28 cellular contexts compared by ENCODE assay signal in the genomic region with DNA sequence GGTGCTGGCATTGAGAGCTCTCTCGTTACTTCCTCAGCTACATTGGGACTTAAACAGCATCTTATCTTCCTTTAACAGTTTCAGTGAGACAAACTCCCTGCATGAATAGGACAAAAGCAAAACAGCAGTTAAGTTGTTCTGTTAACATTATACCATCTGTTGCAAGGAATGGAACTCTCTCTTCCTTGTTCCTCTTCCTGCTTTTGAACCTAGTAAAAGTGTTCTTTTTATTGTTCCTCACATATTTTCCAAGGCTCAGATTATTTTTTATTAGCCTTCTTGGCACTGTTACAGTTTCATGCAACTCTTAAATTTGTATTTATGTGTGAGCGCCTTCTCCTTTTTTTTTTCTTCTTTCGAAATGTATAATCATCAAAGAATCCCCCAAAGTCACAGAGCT.
"Had no signal": no experiment of that assay in that cellular context is flagged by ENCODE, and none has a peak within 500 bp of the region (broad histone marks: within the 10 kb centered on the region; RNA-seq: fewer than 3 reads in every experiment).

No MANE protein-coding gene starts in this region.

- H3K4me1 ChIP-seq: gastroesophageal sphincter, neural progenitor cell, parathyroid adenoma, right atrium auricular region, stomach, thyroid gland, upper lobe of right lung had no signal

- H3K27ac ChIP-seq: dorsolateral prefrontal cortex, gastroesophageal sphincter, hepatocyte, neural progenitor cell, parathyroid adenoma, right atrium auricular region, stomach, thyroid gland, upper lobe of right lung had no signal

- DNase-seq: activated CD4-positive, alpha-beta T cell treated with anti-CD3 and anti-CD28 coated beads for 1 hour; activated CD4-positive, alpha-beta T cell treated with anti-CD3 and anti-CD28 coated beads, Interleukin-2, amount 10 ng/mL, durations not matched to agents 7 days and 5 days; activated CD8-positive, alpha-beta T cell treated with anti-CD3 and anti-CD28 coated beads for 36 hours; activated naive CD4-positive, alpha-beta T cell; activated T-cell treated with anti-CD3 and anti-CD28 coated beads, Interleukin-2, amount 50 U/mL, for 48 hours; anterior cingulate cortex; dorsolateral prefrontal cortex; effector memory CD4-positive, alpha-beta T cell; left cardiac atrium; midbrain; naive thymus-derived CD8-positive, alpha-beta T cell; occipital lobe; stimulated activated CD4-positive, alpha-beta T cell treated with anti-CD3 and anti-CD28 coated beads, Interleukin-15, amount 100 ng/mL, for 24 hours; stimulated activated CD4-positive, alpha-beta T cell treated with anti-CD3 and anti-CD28 coated beads, Interleukin-2, amount 100 ng/mL, for 24 hours; stimulated activated naive B cell treated with anti-CD40 and anti-IgM and Interleukin-4, amounts not matched to agents 10 μg/mL and 1 μg/mL and 100 μg/mL, for 72 hours; stomach; T-helper 17 cell; T1000; thyroid gland; upper lobe of right lung had no signal

- H3K9me3 ChIP-seq: gastroesophageal sphincter, right atrium auricular region, thyroid gland, upper lobe of right lung had no signal

- H2AFZ ChIP-seq: hepatocyte, neural progenitor cell, parathyroid adenoma had no signal

- H3K27me3 Mint-ChIP-seq: activated CD4-positive, alpha-beta T cell treated with anti-CD3 and anti-CD28 coated beads, Interleukin-2, amount 10 ng/mL, durations not matched to agents 7 days and 5 days; activated CD8-positive, alpha-beta T cell treated with anti-CD3 and anti-CD28 coated beads for 36 hours; stimulated activated naive B cell treated with anti-CD40 and anti-IgM and Interleukin-4, amounts not matched to agents 10 μg/mL and 1 μg/mL and 100 μg/mL, for 72 hours; T-helper 17 cell had no signal

- H3K36me3 Mint-ChIP-seq: neural progenitor cell; stimulated activated naive B cell treated with anti-CD40 and anti-IgM and Interleukin-4, amounts not matched to agents 10 μg/mL and 1 μg/mL and 100 μg/mL, for 72 hours had no signal

- H3K4me2 ChIP-seq: hepatocyte, neural progenitor cell had no signal

- H3K4me1 Mint-ChIP-seq: activated CD4-positive, alpha-beta T cell treated with anti-CD3 and anti-CD28 coated beads, Interleukin-2, amount 10 ng/mL, durations not matched to agents 7 days and 5 days; naive thymus-derived CD8-positive, alpha-beta T cell; neural progenitor cell; stimulated activated naive B cell treated with anti-CD40 and anti-IgM and Interleukin-4, amounts not matched to agents 10 μg/mL and 1 μg/mL and 100 μg/mL, for 72 hours; T-helper 17 cell; WTC11 had no signal

- ATAC-seq: activated CD8-positive, alpha-beta T cell treated with anti-CD3 and anti-CD28 coated beads for 36 hours; activated naive CD4-positive, alpha-beta T cell treated with anti-CD3 and anti-CD28 coated beads, Interleukin-2, amount 50 U/mL, for 72 hours; gastroesophageal sphincter; left cardiac atrium; naive thymus-derived CD8-positive, alpha-beta T cell; stimulated activated naive B cell treated with anti-CD40 and anti-IgM and Interleukin-4, amounts not matched to agents 10 μg/mL and 1 μg/mL and 100 μg/mL, for 72 hours; T-helper 17 cell; upper lobe of right lung; WTC11 had no signal

- H3K36me3 ChIP-seq: gastroesophageal sphincter, neural progenitor cell, right atrium auricular region, stomach, thyroid gland, upper lobe of right lung had no signal

- H3K4me3 Mint-ChIP-seq: activated CD4-positive, alpha-beta T cell treated with anti-CD3 and anti-CD28 coated beads, Interleukin-2, amount 10 ng/mL, durations not matched to agents 7 days and 5 days; activated CD8-positive, alpha-beta T cell treated with anti-CD3 and anti-CD28 coated beads for 36 hours; naive thymus-derived CD8-positive, alpha-beta T cell; neural progenitor cell; stimulated activated naive B cell treated with anti-CD40 and anti-IgM and Interleukin-4, amounts not matched to agents 10 μg/mL and 1 μg/mL and 100 μg/mL, for 72 hours; T-helper 17 cell; WTC11 had no signal

- H3K27ac Mint-ChIP-seq: activated CD4-positive, alpha-beta T cell treated with anti-CD3 and anti-CD28 coated beads, Interleukin-2, amount 10 ng/mL, durations not matched to agents 7 days and 5 days; activated CD8-positive, alpha-beta T cell treated with anti-CD3 and anti-CD28 coated beads for 36 hours; activated naive CD4-positive, alpha-beta T cell treated with anti-CD3 and anti-CD28 coated beads, Interleukin-2, amount 50 U/mL, for 72 hours; activated T-helper 2 cell treated with anti-CD3 and anti-CD28 coated beads, Interferon-gamma antibody, Interleukin-2, Interleukin-4, amounts not matched to agents 10 μg/mL and 5 μg/mL and 100 μg/mL, durations not matched to agents 14 hours and 24 hours and 36 hours; naive thymus-derived CD8-positive, alpha-beta T cell; neural progenitor cell; stimulated activated naive B cell treated with anti-CD40 and anti-IgM and Interleukin-4, amounts not matched to agents 10 μg/mL and 1 μg/mL and 100 μg/mL, for 72 hours; T-helper 17 cell; WTC11 had no signal

- H3K4me3 ChIP-seq: dorsolateral prefrontal cortex, gastroesophageal sphincter, hepatocyte, neural progenitor cell, right atrium auricular region, stomach, thyroid gland, upper lobe of right lung had no signal

- H3K27me3 ChIP-seq: gastroesophageal sphincter, hepatocyte, neural progenitor cell, right atrium auricular region, stomach, thyroid gland, upper lobe of right lung had no signal

- H3K79me2 ChIP-seq: hepatocyte, parathyroid adenoma had no signal
